Comparison of ENCODE assay signal across 8 cellular contexts in the genomic region with DNA sequence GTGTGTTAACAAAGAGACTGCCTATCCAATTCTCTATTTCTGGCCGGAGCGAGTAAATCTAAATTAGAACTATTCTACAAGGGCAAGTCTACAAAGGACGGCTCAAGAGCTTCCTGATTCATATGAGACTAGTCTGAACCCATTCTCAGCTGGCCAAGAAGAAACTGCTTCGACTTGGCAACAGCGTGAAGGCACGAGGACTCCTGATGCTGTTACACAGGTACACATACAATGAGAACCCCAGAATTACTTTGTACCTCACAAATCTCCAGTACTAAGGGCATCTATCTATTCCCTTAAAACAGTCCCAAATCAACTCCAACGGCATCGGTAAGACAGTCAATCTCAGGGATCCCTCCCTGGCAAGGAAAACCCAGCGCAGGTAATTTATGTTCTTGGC. TPM values are rescaled to one million over a fixed set of nuclear protein-coding genes. Genes with fewer than 3 reads are reported as not detected.
A peak's percentile ranks its signal among the peaks of the same experiment; 100 is the strongest.
DNase-seq lines count a peak whose midpoint lies in the region; ATAC-seq and TF ChIP-seq lines count a peak whose summit lies in the region.

No MANE protein-coding gene starts in this region.

- H4K91ac ChIP-seq in trophoblast cell (ENCODE audit: low read depth, low read length) = no peak overlapping the region

- no peaks in the 10 kb centered on the region for H3K9me2 ChIP-seq in DOHH2 (replicated peaks; ENCODE audit: control insufficient read depth, low read length)

- no peaks in the 10 kb centered on the region for H3F3A ChIP-seq in DOHH2 (ENCODE audit: control insufficient read depth, insufficient read depth)

- H4K20me1 ChIP-seq in DOHH2 (ENCODE audit: control insufficient read depth, insufficient read depth, low read depth, low read length) = peaks cover 12% of the 10 kb centered on the region; the same call in 1 of the 2 replicates

- no peak overlapping the region for H3K14ac ChIP-seq in trophoblast cell (ENCODE audit: low read length)

- TF ChIP-seq POLR2A in esophagus muscularis mucosa (IDR thresholded peaks at IDR 0.05; ENCODE audit: low read depth) = no peak

- H3K27ac ChIP-seq in DOHH2 (ENCODE audit: low read depth, low read length) (no peak overlapping the region), esophagus muscularis mucosa (replicated peaks in 1 of 4) (peak overlapping the region; percentile 90 to 99 (median 90)), trophoblast cell (ENCODE audit: low read depth, low read length) (no peak overlapping the region)

- TF ChIP-seq CTCF in DOHH2 (IDR thresholded peaks at IDR 0.05; ENCODE audit: low read depth, low read length, poor library complexity, severe bottlenecking) (no peak), esophagus muscularis mucosa (IDR thresholded peaks at IDR 0.05) (no peak)

- peak overlapping the region; percentile 73 for H3K9ac ChIP-seq in trophoblast cell (ENCODE audit: low read length)

- no peak overlapping the region for H2BK120ac ChIP-seq in trophoblast cell (ENCODE audit: insufficient read depth, low read length, poor library complexity)

- TF ChIP-seq EP300 in esophagus muscularis mucosa (IDR thresholded peaks at IDR 0.05) = no peak

- H4K8ac ChIP-seq in trophoblast cell (ENCODE audit: low read depth, low read length) = no peak overlapping the region

- no peak overlapping the region for H2AK5ac ChIP-seq in trophoblast cell (ENCODE audit: low read length)

- intact Hi-C loops in esophagus muscularis mucosa (cut with DNase I) = loop anchor here (5.0 kb wide), 2 partner anchors 63 to 87 kb away; a partner anchor contains a TSS

- peaks cover 65% of the 10 kb centered on the region for H3K79me2 ChIP-seq in DOHH2 (ENCODE audit: control insufficient read depth, low read length)
- peaks cover 29% of the 10 kb centered on the region for H3K79me2 ChIP-seq in trophoblast cell (ENCODE audit: control insufficient read depth, insufficient read depth, low read length, poor library complexity)

- no peak for ATAC-seq in GM19455 (IDR thresholded peaks at IDR 0.05; ENCODE audit: unreplicated experiment)

- H3K4me1 ChIP-seq in DOHH2 (ENCODE audit: control insufficient read depth, low read length) (peaks cover 23% of the 10 kb centered on the region), esophagus muscularis mucosa (peaks cover 39 to 59% (median 56%) of the 10 kb centered on the region in 4 donors), trophoblast cell (ENCODE audit: control insufficient read depth in 1 of 2, insufficient read depth in 2 of 2, low read length in 2 of 2) (peaks cover 9 to 12% of the 10 kb centered on the region in 2 experiments)

- H3K4me3 ChIP-seq in DOHH2 (ENCODE audit: low read length) = peak overlapping the region; percentile 87
- H3K4me3 ChIP-seq in esophagus muscularis mucosa = peak overlapping the region; percentile 71 to 88 (median 84)
- H3K4me3 ChIP-seq in trophoblast cell (ENCODE audit: low read depth, low read length) = no peak overlapping the region

- 52% methylated on average over 9 of the region's 9 CpGs for WGBS in esophagus muscularis mucosa
- WGBS in trophoblast cell (ENCODE audit: extremely low coverage, insufficient coverage, insufficient read length) = no CpG with 5 or more reads among the region's 9 CpGs

- H2BK12ac ChIP-seq in trophoblast cell (ENCODE audit: low read length) = no peak overlapping the region

- H3K79me1 ChIP-seq in trophoblast cell (ENCODE audit: low read length) = peaks cover 10% of the 10 kb centered on the region

- H3K36me3 ChIP-seq in DOHH2 (ENCODE audit: control insufficient read depth, low read length) = peaks cover 44% of the 10 kb centered on the region
- peaks cover 0 to 11% (median 6%) of the 10 kb centered on the region in 4 donors for H3K36me3 ChIP-seq in esophagus muscularis mucosa
- H3K36me3 ChIP-seq in trophoblast cell (ENCODE audit: control insufficient read depth in 1 of 2, insufficient read depth in 2 of 2, low read length in 2 of 2) = peaks cover 5 to 6% of the 10 kb centered on the region in 2 experiments

- H4K12ac ChIP-seq in trophoblast cell (ENCODE audit: low read depth, low read length) = no peak overlapping the region

- no peaks in the 10 kb centered on the region for H3K9me3 ChIP-seq in DOHH2 (ENCODE audit: control insufficient read depth, insufficient read depth, low read length)
- H3K9me3 ChIP-seq in esophagus muscularis mucosa = no peaks in the 10 kb centered on the region
- peaks cover 2% of the 10 kb centered on the region for H3K9me3 ChIP-seq in trophoblast cell (ENCODE audit: insufficient read depth, low read depth, low read length)

- H2AFZ ChIP-seq in trophoblast cell (ENCODE audit: insufficient read depth, low read length, poor library complexity) = no peak overlapping the region

- DNase-seq in RKO (ENCODE audit: low spot score) = peak; percentile 32
- DNase-seq in esophagus muscularis mucosa (ENCODE audit: extremely low spot score) = no peak
- no peak for DNase-seq in trophoblast cell
- no peak for DNase-seq in NCI-H187 (lab: John Stamatoyannopoulos, UW)
- no peak for DNase-seq in COLO829 (ENCODE audit: low spot score)
- DNase-seq in COR-L47 (lab: John Stamatoyannopoulos, UW) = no peak

- H3K18ac ChIP-seq in trophoblast cell (ENCODE audit: low read length) = no peak overlapping the region

- H3K27me3 ChIP-seq in DOHH2 (ENCODE audit: control insufficient read depth, low read length) = no peaks in the 10 kb centered on the region
- no peaks in the 10 kb centered on the region for H3K27me3 ChIP-seq in esophagus muscularis mucosa
- no peaks in the 10 kb centered on the region for H3K27me3 ChIP-seq in trophoblast cell (ENCODE audit: insufficient read depth, low read length)

- peak overlapping the region; percentile 99 for H3K4ac ChIP-seq in trophoblast cell (ENCODE audit: low read depth, low read length)

- H3K23ac ChIP-seq in trophoblast cell (ENCODE audit: low read length) = no peak overlapping the region

- H2BK5ac ChIP-seq in trophoblast cell (ENCODE audit: low read depth, low read length, poor library complexity) = no peak overlapping the region

- H3K4me2 ChIP-seq in DOHH2 (ENCODE audit: low read length) (peak overlapping the region; percentile 74), trophoblast cell (ENCODE audit: low read length) (peak overlapping the region; percentile 89)

RNA-seq across cellular contexts. Expression of a gene that starts 1.5 kb away (rescaled TPM):
- 100 to 1,000 TPM in 1 of 4 donors, 10 to 100 TPM in 3; 59.8 to 102 (median 75.7) TPM for total RNA-seq in esophagus muscularis mucosa
- polyA plus RNA-seq in trophoblast cell (2013) = 43.6 and 43.9 TPM in 2 replicates

RNA-seq across cellular contexts. Expression of a gene that starts 37.9 kb away (rescaled TPM):
- total RNA-seq in esophagus muscularis mucosa = 100 to 1,000 TPM; 248 to 444 (median 347) TPM
- 83.3 and 84.7 TPM in 2 replicates for polyA plus RNA-seq in trophoblast cell (2013)

RNA-seq across cellular contexts. Expression of a gene that starts 54.5 kb away (rescaled TPM):
- 100 to 1,000 TPM; 329 to 408 (median 364) TPM for total RNA-seq in esophagus muscularis mucosa
- 619 and 645 TPM in 2 replicates for polyA plus RNA-seq in trophoblast cell (2013)

Comparison
In these comparisons a context has a peak if more than half of its experiments do, and no peak if none do; other contexts are left out.
1. H3K27ac ChIP-seq: peak in esophagus muscularis mucosa (4 of 4); none in DOHH2 (single experiment) and trophoblast cell (single experiment).